13 cellular contexts compared by ENCODE assay signal in genomic region chr6:15331629-15332241, GRCh38.
DNase-seq lines count a peak whose midpoint lies in the region; ATAC-seq, FAIRE-seq and TF ChIP-seq lines count a peak whose summit lies in the region.
"Had no signal": no experiment of that assay in that cellular context is flagged by ENCODE, and none has a peak within 500 bp of the region (broad histone marks: within the 10 kb centered on the region; RNA-seq: fewer than 3 reads in every experiment).

No MANE protein-coding gene starts in this region.

- H3K23ac ChIP-seq in mesenchymal stem cell (ENCODE audit: low read length in 2 of 2), result no peak overlapping the region

- no peak overlapping the region for H2AK5ac ChIP-seq in mesenchymal stem cell (ENCODE audit: low read length, severe bottlenecking)

- no peak overlapping the region for H2BK120ac ChIP-seq in mesenchymal stem cell (ENCODE audit: low read depth, low read length)

- TF ChIP-seq CTCF in KMS-11 (conservative IDR thresholded peaks at IDR 0.05; ENCODE audit: low read depth, low read length) (no peak), astrocyte (IDR thresholded peaks at IDR 0.05; ENCODE audit: insufficient read depth, low read depth, low read length) (no peak), progenitor cell of endocrine pancreas (IDR thresholded peaks at IDR 0.05; ENCODE audit: unreplicated experiment) (no peak)

- H3K9me3 Mint-ChIP-seq in activated T-cell treated with anti-CD3 and anti-CD28 coated beads, Interleukin-2, amount 50 U/mL, for 24 hours, result no peaks in the 10 kb centered on the region
- H3K9me3 Mint-ChIP-seq in astrocyte (ENCODE audit: unreplicated experiment) (no peaks in the 10 kb centered on the region), progenitor cell of endocrine pancreas (ENCODE audit: low read depth) (no peaks in the 10 kb centered on the region)

- H3K27me3 ChIP-seq in KMS-11 (ENCODE audit: insufficient read depth, low read depth) (no peaks in the 10 kb centered on the region), astrocyte (ENCODE audit: insufficient read depth, low read length) (no peaks in the 10 kb centered on the region), mesenchymal stem cell (ENCODE audit: control insufficient read depth in 1 of 2, insufficient read depth in 1 of 2, low read length in 2 of 2) (no peaks in the 10 kb centered on the region)
- H3K27me3 ChIP-seq: gastrocnemius medialis, upper lobe of left lung had no signal

- ATAC-seq in HG03342 (IDR thresholded peaks at IDR 0.05; ENCODE audit: unreplicated experiment), result no peak

- H4K8ac ChIP-seq in mesenchymal stem cell (ENCODE audit: low read length), result no peak overlapping the region

- H3K27ac ChIP-seq in KMS-11 (peak overlapping the region; percentile 59; the same call in 1 of the 2 replicates), astrocyte (ENCODE audit: low read depth, low read length) (no peak overlapping the region), mesenchymal stem cell (ENCODE audit: low read length, poor library complexity, severe bottlenecking) (no peak overlapping the region)
- H3K27ac ChIP-seq: gastrocnemius medialis, upper lobe of left lung had no signal

- H3K9me3 ChIP-seq in astrocyte (ENCODE audit: insufficient read depth, low read depth, low read length) (no peaks in the 10 kb centered on the region), mesenchymal stem cell (ENCODE audit: control insufficient read depth, low read length) (no peaks in the 10 kb centered on the region)
- H3K9me3 ChIP-seq: gastrocnemius medialis, upper lobe of left lung had no signal

- H3K4me1 ChIP-seq in KMS-11 (ENCODE audit: low read depth, poor library complexity, severe bottlenecking) (peaks cover 55% of the 10 kb centered on the region), astrocyte (ENCODE audit: insufficient read depth, low read length) (peaks cover 37% of the 10 kb centered on the region), mesenchymal stem cell (ENCODE audit: control insufficient read depth, insufficient read depth, low read depth, low read length) (peaks cover 10% of the 10 kb centered on the region)

- H3K36me3 ChIP-seq in KMS-11 (ENCODE audit: insufficient read depth) (no peaks in the 10 kb centered on the region), astrocyte (ENCODE audit: insufficient read depth, low read length) (no peaks in the 10 kb centered on the region), mesenchymal stem cell (ENCODE audit: control insufficient read depth in 1 of 2, insufficient read depth in 2 of 2, low read depth in 1 of 2, low read length in 2 of 2) (no peaks in the 10 kb centered on the region)
- H3K36me3 ChIP-seq: gastrocnemius medialis, upper lobe of left lung had no signal

- H3K4me2 ChIP-seq in KMS-11, result peak overlapping the region; percentile 88
- peak overlapping the region; percentile 65 for H3K4me2 ChIP-seq in astrocyte (ENCODE audit: low read length)
- H3K4me2 ChIP-seq in mesenchymal stem cell (ENCODE audit: low read length, poor library complexity, severe bottlenecking), result no peak overlapping the region

- no peak overlapping the region for H3K4ac ChIP-seq in mesenchymal stem cell (ENCODE audit: low read depth in 1 of 2, low read length in 2 of 2)

- peaks cover 86% of the 10 kb centered on the region for H3K4me1 Mint-ChIP-seq in activated T-cell treated with anti-CD3 and anti-CD28 coated beads, Interleukin-2, amount 50 U/mL, for 24 hours (ENCODE audit: low read depth)
- H3K4me1 Mint-ChIP-seq in astrocyte (ENCODE audit: low read depth, unreplicated experiment) (peaks cover 48% of the 10 kb centered on the region), progenitor cell of endocrine pancreas (ENCODE audit: low read depth) (peaks cover 13% of the 10 kb centered on the region)

- H3K27ac Mint-ChIP-seq in activated T-cell treated with anti-CD3 and anti-CD28 coated beads, Interleukin-2, amount 50 U/mL, for 24 hours, result peak overlapping the region; percentile 86
- H3K27ac Mint-ChIP-seq in astrocyte (ENCODE audit: unreplicated experiment), result no peak overlapping the region
- H3K27ac Mint-ChIP-seq in progenitor cell of endocrine pancreas, result peak overlapping the region; percentile 62

- H3K79me2 ChIP-seq in KMS-11 (ENCODE audit: insufficient read depth, low read depth) (peaks cover 29% of the 10 kb centered on the region; the same call in 1 of the 2 replicates), astrocyte (ENCODE audit: insufficient read depth, low read length) (peaks cover 87% of the 10 kb centered on the region)

- no peak overlapping the region for H2BK12ac ChIP-seq in mesenchymal stem cell (ENCODE audit: low read length in 2 of 2)

- no peaks in the 10 kb centered on the region for H3K27me3 Mint-ChIP-seq in activated T-cell treated with anti-CD3 and anti-CD28 coated beads, Interleukin-2, amount 50 U/mL, for 24 hours
- no peaks in the 10 kb centered on the region for H3K27me3 Mint-ChIP-seq in astrocyte (ENCODE audit: low read depth, unreplicated experiment)
- H3K27me3 Mint-ChIP-seq in progenitor cell of endocrine pancreas, result no peaks in the 10 kb centered on the region

- H4K20me1 ChIP-seq in KMS-11 (ENCODE audit: insufficient read depth), result no peaks in the 10 kb centered on the region
- H4K20me1 ChIP-seq in astrocyte (ENCODE audit: insufficient read depth, low read length), result peaks cover 93% of the 10 kb centered on the region

- H2BK15ac ChIP-seq in mesenchymal stem cell (ENCODE audit: low read depth, poor library complexity, severe bottlenecking), result no peak overlapping the region

- no peak for DNase-seq in activated T-cell treated with anti-CD3 and anti-CD28 coated beads, Interleukin-2, amount 50 U/mL, for 24 hours
- no peak for DNase-seq in activated T-cell treated with anti-CD3 and anti-CD28 coated beads, Interleukin-2, amount 50 U/mL, for 48 hours
- DNase-seq in astrocyte (ENCODE audit: low read depth) (no peak), progenitor cell of endocrine pancreas (ENCODE audit: low spot score, unreplicated experiment) (no peak), mesenchymal stem cell (no peak), NOMO-1 (lab: John Stamatoyannopoulos, UW; ENCODE audit: unreplicated experiment in 2 of 2) (no peak)
- DNase-seq: stimulated activated CD4-positive, alpha-beta T cell treated with anti-CD3 and anti-CD28 coated beads, Interleukin-4, amount 100 ng/mL, for 1 hour had no signal

- H3K4me3 Mint-ChIP-seq in activated T-cell treated with anti-CD3 and anti-CD28 coated beads, Interleukin-2, amount 50 U/mL, for 24 hours, result peak overlapping the region; percentile 34
- no peak overlapping the region for H3K4me3 Mint-ChIP-seq in astrocyte (ENCODE audit: unreplicated experiment)
- H3K4me3 Mint-ChIP-seq in progenitor cell of endocrine pancreas (ENCODE audit: low read depth), result no peak overlapping the region

- H3K4me3 ChIP-seq in KMS-11 (IDR thresholded peaks at IDR 0.05; ENCODE audit: insufficient read depth, low read depth, low read length) (no peak overlapping the region), astrocyte (ENCODE audit: insufficient read depth, low read depth, low read length) (no peak overlapping the region), mesenchymal stem cell (ENCODE audit: insufficient read depth in 1 of 2, low read depth in 1 of 2, low read length in 2 of 2) (no peak overlapping the region)
- H3K4me3 ChIP-seq: gastrocnemius medialis, lung, upper lobe of left lung had no signal

- no peak for FAIRE-seq in astrocyte (lab: Jason Lieb, UNC)
- FAIRE-seq: H1 had no signal

- H2AFZ ChIP-seq in KMS-11 (ENCODE audit: low read depth) (no peak overlapping the region), astrocyte (ENCODE audit: low read depth, low read length) (no peak overlapping the region), mesenchymal stem cell (ENCODE audit: low read depth, low read length) (no peak overlapping the region)

- no peak overlapping the region for H3K14ac ChIP-seq in mesenchymal stem cell (ENCODE audit: low read length in 2 of 2)

- H2BK5ac ChIP-seq in mesenchymal stem cell (ENCODE audit: low read depth, low read length, poor library complexity, severe bottlenecking), result no peak overlapping the region

- peaks cover 25% of the 10 kb centered on the region for H3K79me1 ChIP-seq in mesenchymal stem cell (replicated peaks; ENCODE audit: low read length, poor library complexity, severe bottlenecking)

- 97% methylated on average over 8 of the region's 13 CpGs for WGBS in mesenchymal stem cell

- H3K18ac ChIP-seq in mesenchymal stem cell (ENCODE audit: low read depth in 1 of 2, low read length in 2 of 2), result no peak overlapping the region

- H4K91ac ChIP-seq in mesenchymal stem cell (ENCODE audit: low read length), result no peak overlapping the region

- H3K9ac ChIP-seq in KMS-11, result peak overlapping the region; percentile 34; the same call in 1 of the 2 replicates
- H3K9ac ChIP-seq in astrocyte (ENCODE audit: low read length), result no peak overlapping the region
- no peak overlapping the region for H3K9ac ChIP-seq in mesenchymal stem cell (ENCODE audit: low read length)

- peaks cover 47% of the 10 kb centered on the region for H3K36me3 Mint-ChIP-seq in activated T-cell treated with anti-CD3 and anti-CD28 coated beads, Interleukin-2, amount 50 U/mL, for 24 hours (ENCODE audit: low read depth)
- peaks cover 2% of the 10 kb centered on the region for H3K36me3 Mint-ChIP-seq in astrocyte (ENCODE audit: low read depth, unreplicated experiment)
- no peaks in the 10 kb centered on the region for H3K36me3 Mint-ChIP-seq in progenitor cell of endocrine pancreas (ENCODE audit: insufficient read depth)
